In genomic region chr3:64627471-64628321, GRCh38 we compare ENCODE assay signal across 21 cellular contexts.
A peak's percentile ranks its signal among the peaks of the same experiment; 100 is the strongest.
DNase-seq lines count a peak whose midpoint lies in the region; FAIRE-seq and TF ChIP-seq lines count a peak whose summit lies in the region.
"Had no signal": no experiment of that assay in that cellular context is flagged by ENCODE, and none has a peak within 500 bp of the region (broad histone marks: within the 10 kb centered on the region; RNA-seq: fewer than 3 reads in every experiment).

No MANE protein-coding gene starts in this region.

- H3K27me3 ChIP-seq in liver (ENCODE audit: control insufficient read depth in 4 of 4, insufficient read depth in 4 of 4, low read length in 3 of 4), result no peaks in the 10 kb centered on the region
- no peaks in the 10 kb centered on the region for H3K27me3 ChIP-seq in small intestine (ENCODE audit: control insufficient read depth in 2 of 2, insufficient read depth in 2 of 2, low read length in 2 of 2)
- no peaks in the 10 kb centered on the region for H3K27me3 ChIP-seq in osteoblast (ENCODE audit: insufficient read depth, low read length)
- H3K27me3 ChIP-seq: esophagus squamous epithelium had no signal

- FAIRE-seq in small intestine (lab: Jason Lieb, UNC), result no peak
- FAIRE-seq: A204.1, urothelium cell line had no signal

- WGBS in liver, result 40% methylated on average over 7 of the region's 7 CpGs
- 61 to 66% (median 63%) methylated on average over 7 of the region's 7 CpGs for WGBS in small intestine, 3 donors

- peaks cover 0 to 11% (median 9%) of the 10 kb centered on the region in 4 donors for H3K4me1 ChIP-seq in liver (ENCODE audit: control insufficient read depth in 4 of 4, insufficient read depth in 4 of 4, low read length in 3 of 4)
- no peaks in the 10 kb centered on the region for H3K4me1 ChIP-seq in small intestine (ENCODE audit: control insufficient read depth in 2 of 2, insufficient read depth in 1 of 2, low read depth in 1 of 2, low read length in 1 of 2)
- H3K4me1 ChIP-seq in osteoblast (ENCODE audit: insufficient read depth, low read length), result no peaks in the 10 kb centered on the region
- H3K4me1 ChIP-seq: esophagus squamous epithelium had no signal

- TF ChIP-seq CTCF in epithelial cell of proximal tubule (conservative IDR thresholded peaks at IDR 0.05; ENCODE audit: low read depth, low read length), result no peak
- no peak for TF ChIP-seq CTCF in liver (IDR thresholded peaks at IDR 0.05; ENCODE audit: low read depth, low read length, missing input control)
- no peak for TF ChIP-seq CTCF in osteoblast (IDR thresholded peaks at IDR 0.05; ENCODE audit: extremely low read depth, low read depth, low read length)

- TF ChIP-seq RAD21 in liver (IDR thresholded peaks at IDR 0.05), result peak; percentile 22 to 26

- no peaks in the 10 kb centered on the region for H3K36me3 ChIP-seq in liver (ENCODE audit: control insufficient read depth in 4 of 4, insufficient read depth in 3 of 4, low read depth in 1 of 4, low read length in 3 of 4)
- peaks cover 0 to 2% of the 10 kb centered on the region in 2 donors for H3K36me3 ChIP-seq in small intestine (ENCODE audit: control insufficient read depth in 2 of 2, insufficient read depth in 2 of 2, low read length in 2 of 2)
- H3K36me3 ChIP-seq in osteoblast (ENCODE audit: insufficient read depth, low read length), result no peaks in the 10 kb centered on the region

- no peak overlapping the region for H3K4me2 ChIP-seq in osteoblast (ENCODE audit: insufficient read depth, low read length)
- H3K4me2 ChIP-seq: KMS-11 had no signal

- no peaks in the 10 kb centered on the region for H3K9me3 ChIP-seq in liver (ENCODE audit: control insufficient read depth in 4 of 4, low read length in 3 of 4)
- H3K9me3 ChIP-seq in small intestine (ENCODE audit: control insufficient read depth, low read depth), result no peaks in the 10 kb centered on the region
- H3K9me3 ChIP-seq in osteoblast (ENCODE audit: low read depth, low read length), result no peaks in the 10 kb centered on the region
- H3K9me3 ChIP-seq: esophagus squamous epithelium had no signal

- no peaks in the 10 kb centered on the region for H4K20me1 ChIP-seq in osteoblast (ENCODE audit: insufficient read depth, low read length)

- no peak overlapping the region for H3K4me3 ChIP-seq in epithelial cell of proximal tubule (ENCODE audit: low read depth, low read length)
- no peak overlapping the region for H3K4me3 ChIP-seq in liver (ENCODE audit: low read depth in 1 of 3, low read length in 3 of 3)
- H3K4me3 ChIP-seq in small intestine (ENCODE audit: low read depth in 1 of 2, low read length in 2 of 2), result no peak overlapping the region
- H3K4me3 ChIP-seq in osteoblast (ENCODE audit: insufficient read depth, low read length), result no peak overlapping the region
- H3K4me3 ChIP-seq: coronary artery, esophagus squamous epithelium, SK-N-MC had no signal

- H2AFZ ChIP-seq in osteoblast (ENCODE audit: low read length), result no peak overlapping the region

- DNase-seq in NCI-H82 (lab: John Stamatoyannopoulos, UW), result peak; percentile 54
- no peak for DNase-seq in NCI-H82 treated with DMSO at 0.1 percent for 48 hours (lab: John Stamatoyannopoulos, UW; ENCODE audit: unreplicated experiment)
- DNase-seq in epithelial cell of proximal tubule (ENCODE audit: low read depth), result peak; percentile 92
- DNase-seq in small intestine, result peak; percentile 9
- DNase-seq in NCI-H128 (lab: John Stamatoyannopoulos, UW; ENCODE audit: unreplicated experiment), result no peak
- no peak for DNase-seq in hypothalamus (lab: John Stamatoyannopoulos, UW)
- DNase-seq in osteoblast (ENCODE audit: insufficient read length, low spot score, missing footprints), result no peak
- DNase-seq: activated CD4-positive, alpha-beta T cell treated with anti-CD3 and anti-CD28 coated beads for 36 hours; activated CD8-positive, alpha-beta memory T cell treated with anti-CD3 and anti-CD28 coated beads, Interleukin-2, amount 50 U/mL, for 48 hours; esophagus squamous epithelium; left ventricle myocardium superior; naive thymus-derived CD8-positive, alpha-beta T cell; NCI-H1417; NCI-H524 treated with DMSO at 0.1 percent for 48 hours had no signal

- H3K9ac ChIP-seq in liver (ENCODE audit: low read depth in 1 of 2, low read length in 2 of 2), result no peak overlapping the region
- H3K9ac ChIP-seq: KMS-11 had no signal

- no peak overlapping the region for H3K27ac ChIP-seq in liver (ENCODE audit: low read depth in 1 of 2, low read length in 2 of 2)
- H3K27ac ChIP-seq in small intestine (ENCODE audit: low read depth in 1 of 2, low read length in 1 of 2), result no peak overlapping the region
- no peak overlapping the region for H3K27ac ChIP-seq in osteoblast (ENCODE audit: low read depth, low read length)
- H3K27ac ChIP-seq: coronary artery, esophagus squamous epithelium, HL-60, KMS-11, SK-N-MC had no signal

- H3K79me2 ChIP-seq in osteoblast (ENCODE audit: insufficient read depth, low read length), result no peaks in the 10 kb centered on the region

TF ChIP-seq in liver, 16 proteins besides CTCF, POLR2A, EP300 and RAD21:
- TF ChIP-seq ATF3 (IDR thresholded peaks at IDR 0.05) (peak; percentile 17), EGR1 (IDR thresholded peaks at IDR 0.05; ENCODE audit: low read depth in 2 of 2) (no peak), ZBTB33 (IDR thresholded peaks at IDR 0.05) (peak; percentile 87), GABPA (IDR thresholded peaks at IDR 0.05 in 1 of 2, conservative IDR thresholded peaks at IDR 0.05 in 1 of 2) (no peak), SP1 (IDR thresholded peaks at IDR 0.05) (peak; percentile 64), HNF4A (conservative IDR thresholded peaks at IDR 0.05) (peak; percentile 87 to 88), YY1 (IDR thresholded peaks at IDR 0.05) (peak; percentile 18), REST (IDR thresholded peaks at IDR 0.05) (no peak), NR2F2 (IDR thresholded peaks at IDR 0.05) (no peak), JUND (IDR thresholded peaks at IDR 0.05) (peak; percentile 42 to 73), FOXA2 (IDR thresholded peaks at IDR 0.05) (peak; percentile 91), TAF1 (conservative IDR thresholded peaks at IDR 0.05) (no peak), HNF4G (IDR thresholded peaks at IDR 0.05) (peak; percentile 66), RXRA (IDR thresholded peaks at IDR 0.05) (peak; percentile 58 to 78), MAX (IDR thresholded peaks at IDR 0.05) (peak; percentile 52), FOXA1 (IDR thresholded peaks at IDR 0.05) (peak; percentile 90)

Comparison
In these comparisons a context has a peak if more than half of its experiments do, and no peak if none do; other contexts are left out.
1. DNase-seq: peak in NCI-H82 (single experiment), epithelial cell of proximal tubule (single experiment) and small intestine (single experiment); none in NCI-H82 treated with DMSO at 0.1 percent for 48 hours (single experiment), NCI-H128 (single experiment), hypothalamus (0 of 51) and osteoblast (single experiment).